In the genomic region with DNA sequence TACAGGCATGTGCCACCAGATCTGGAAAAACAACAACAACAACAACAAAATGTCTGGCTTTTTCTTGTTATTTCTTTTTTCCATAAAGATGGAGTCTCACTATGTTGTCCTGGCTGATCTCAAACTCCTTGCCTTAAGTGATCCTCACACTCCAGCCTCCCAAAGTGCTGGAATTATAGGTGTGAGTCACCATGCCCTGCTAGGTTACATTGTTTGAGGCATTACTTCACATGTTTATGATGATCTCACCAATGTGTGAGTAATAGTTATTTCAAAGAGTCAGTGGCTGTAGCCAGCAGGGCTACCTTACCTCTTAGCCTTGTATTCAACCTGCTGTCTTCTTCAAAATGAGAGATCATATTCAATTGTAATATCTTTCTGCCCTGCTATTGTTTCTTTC, we compare ENCODE assay signal across 25 cellular contexts.
DNase-seq lines count a peak whose midpoint lies in the region; ATAC-seq and TF ChIP-seq lines count a peak whose summit lies in the region.
"Had no signal": no experiment of that assay in that cellular context is flagged by ENCODE, and none has a peak within 500 bp of the region (broad histone marks: within the 10 kb centered on the region; RNA-seq: fewer than 3 reads in every experiment).

No MANE protein-coding gene starts in this region.

- no peaks in the 10 kb centered on the region for H3K4me1 Mint-ChIP-seq in Calu3 (ENCODE audit: low read depth, unreplicated experiment)
- H3K4me1 Mint-ChIP-seq: activated CD4-positive, alpha-beta T cell treated with anti-CD3 and anti-CD28 coated beads for 36 hours; activated naive CD4-positive, alpha-beta T cell treated with anti-CD3 and anti-CD28 coated beads, Interleukin-2, amount 50 U/mL, for 24 hours; CD4-positive, CD25-positive, alpha-beta regulatory T cell; central memory CD8-positive, alpha-beta T cell; H9; nephron; stimulated activated effector memory CD8-positive, alpha-beta T cell treated with anti-CD3 and anti-CD28 coated beads, Interleukin-12 subunit alpha, Interleukin-12 subunit beta, amount 100 ng/mL, for 72 hours had no signal

- H3K4me3 Mint-ChIP-seq in Calu3 (ENCODE audit: low read depth, unreplicated experiment) = no peak overlapping the region
- H3K4me3 Mint-ChIP-seq: activated CD4-positive, alpha-beta T cell treated with anti-CD3 and anti-CD28 coated beads for 36 hours; activated naive CD4-positive, alpha-beta T cell treated with anti-CD3 and anti-CD28 coated beads, Interleukin-2, amount 50 U/mL, for 24 hours; activated T-helper 1 cell treated with anti-CD3 and anti-CD28 coated beads, Interleukin-12 subunit alpha, Interleukin-12 subunit beta, Interleukin-2, Interleukin-4 antibody, amounts not matched to agents 30 ng/mL and 10 ng/mL and 1 ng/mL, durations not matched to agents 14 hours and 24 hours and 36 hours; CD4-positive, CD25-positive, alpha-beta regulatory T cell; central memory CD8-positive, alpha-beta T cell; H9; nephron; stimulated activated effector memory CD8-positive, alpha-beta T cell treated with anti-CD3 and anti-CD28 coated beads, Interleukin-12 subunit alpha, Interleukin-12 subunit beta, amount 100 ng/mL, for 72 hours had no signal

- peaks cover 7% of the 10 kb centered on the region for H3K9me3 Mint-ChIP-seq in Calu3 (ENCODE audit: low read depth, unreplicated experiment)
- H3K9me3 Mint-ChIP-seq: activated T-helper 1 cell treated with anti-CD3 and anti-CD28 coated beads, Interleukin-12 subunit alpha, Interleukin-12 subunit beta, Interleukin-2, Interleukin-4 antibody, amounts not matched to agents 30 ng/mL and 10 ng/mL and 1 ng/mL, durations not matched to agents 14 hours and 24 hours and 36 hours; H9; nephron had no signal

- no TSS peak for BruUV-seq in Calu3 (replicated peaks; lab: Mats Ljungman, UMichigan)

- no peak overlapping the region for H3K27ac Mint-ChIP-seq in Calu3 (ENCODE audit: unreplicated experiment)
- H3K27ac Mint-ChIP-seq: activated CD4-positive, alpha-beta T cell treated with anti-CD3 and anti-CD28 coated beads for 36 hours; activated naive CD4-positive, alpha-beta T cell treated with anti-CD3 and anti-CD28 coated beads, Interleukin-2, amount 50 U/mL, for 24 hours; activated T-helper 1 cell treated with anti-CD3 and anti-CD28 coated beads, Interleukin-12 subunit alpha, Interleukin-12 subunit beta, Interleukin-2, Interleukin-4 antibody, amounts not matched to agents 30 ng/mL and 10 ng/mL and 1 ng/mL, durations not matched to agents 14 hours and 24 hours and 36 hours; CD4-positive, CD25-positive, alpha-beta regulatory T cell; H9; nephron; stimulated activated effector memory CD8-positive, alpha-beta T cell treated with anti-CD3 and anti-CD28 coated beads, Interleukin-12 subunit alpha, Interleukin-12 subunit beta, amount 100 ng/mL, for 72 hours had no signal

- ATAC-seq in HG02885 (IDR thresholded peaks at IDR 0.05; ENCODE audit: poor library complexity, unreplicated experiment) = no peak
- ATAC-seq: activated CD4-positive, alpha-beta T cell treated with anti-CD3 and anti-CD28 coated beads for 36 hours; gastroesophageal sphincter; left cardiac atrium; stimulated activated effector memory CD8-positive, alpha-beta T cell treated with anti-CD3 and anti-CD28 coated beads, Interleukin-12 subunit alpha, Interleukin-12 subunit beta, amount 100 ng/mL, for 72 hours had no signal

- intact Hi-C loops in Calu3 (cut with micrococcal nuclease; ENCODE audit: unreplicated experiment) = no loop called here

- peak; percentile 3 for DNase-seq in Calu3
- DNase-seq in HEK293T (ENCODE audit: extremely low spot score) = peak; percentile 10
- DNase-seq in RWPE1 (ENCODE audit: low spot score) = peak; percentile 20
- peak; percentile 7 for DNase-seq in iris pigment epithelial cell (ENCODE audit: low read depth)
- DNase-seq in T-helper 2 cell = no peak
- DNase-seq in NCI-H1105 treated with DMSO at 0.1 percent for 48 hours (lab: John Stamatoyannopoulos, UW) = no peak
- DNase-seq: activated CD4-positive, alpha-beta T cell treated with anti-CD3 and anti-CD28 coated beads for 36 hours; aorta; CD4-positive, CD25-positive, alpha-beta regulatory T cell; DND-41; H9; IMR-90; left cardiac atrium; MM.1S; NCI-H2227 treated with DMSO at 0.1 percent for 48 hours; Peyer's patch; posterior cingulate gyrus; testis had no signal

- no peaks in the 10 kb centered on the region for H3K27me3 Mint-ChIP-seq in Calu3 (ENCODE audit: unreplicated experiment)
- H3K27me3 Mint-ChIP-seq: activated CD4-positive, alpha-beta T cell treated with anti-CD3 and anti-CD28 coated beads for 36 hours; activated naive CD4-positive, alpha-beta T cell treated with anti-CD3 and anti-CD28 coated beads, Interleukin-2, amount 50 U/mL, for 24 hours; CD4-positive, CD25-positive, alpha-beta regulatory T cell; central memory CD8-positive, alpha-beta T cell had no signal

- CTCF ChIA-PET in Calu3 (lab: Charles Lee) = no interaction called here
- CTCF ChIA-PET in HEK293T (lab: Yijun Ruan, JAX) = no interaction called here
- CTCF ChIA-PET in RWPE1 (lab: Yijun Ruan, JAX) = no interaction called here

- no peak for TF ChIP-seq CTCF in Calu3 (IDR thresholded peaks at IDR 0.05; ENCODE audit: unreplicated experiment)
- TF ChIP-seq CTCF in RWPE1 (conservative IDR thresholded peaks at IDR 0.05; ENCODE audit: low read depth) = no peak

- no peaks in the 10 kb centered on the region for H3K36me3 Mint-ChIP-seq in Calu3 (ENCODE audit: insufficient read depth, unreplicated experiment)
- H3K36me3 Mint-ChIP-seq: activated naive CD4-positive, alpha-beta T cell treated with anti-CD3 and anti-CD28 coated beads, Interleukin-2, amount 50 U/mL, for 24 hours; CD4-positive, CD25-positive, alpha-beta regulatory T cell; stimulated activated effector memory CD8-positive, alpha-beta T cell treated with anti-CD3 and anti-CD28 coated beads, Interleukin-12 subunit alpha, Interleukin-12 subunit beta, amount 100 ng/mL, for 72 hours had no signal

- no peak overlapping the region for H3K27ac ChIP-seq in RWPE1
- H3K27ac ChIP-seq: gastroesophageal sphincter, Peyer's patch, testis had no signal

- POLR2A ChIA-PET in HEK293T (lab: Yijun Ruan, JAX) = no interaction called here
- POLR2A ChIA-PET in RWPE1 (lab: Yijun Ruan, JAX; ENCODE audit: low non-redundant PET) = no interaction called here

TF ChIP-seq in HEK293T, 16 proteins besides CTCF, POLR2A, EP300 and RAD21:
- TF ChIP-seq ARNT (IDR thresholded peaks at IDR 0.05) (no peak), HDGF (IDR thresholded peaks at IDR 0.05; ENCODE audit: borderline replicate concordance) (no peak), FOXA1 (IDR thresholded peaks at IDR 0.05) (no peak), SP1 (IDR thresholded peaks at IDR 0.05) (no peak), FOXK2 (IDR thresholded peaks at IDR 0.05) (no peak), L3MBTL2 (conservative IDR thresholded peaks at IDR 0.05) (no peak), ZNF384 (IDR thresholded peaks at IDR 0.05) (no peak), ELF4 (IDR thresholded peaks at IDR 0.05) (no peak), SUZ12 (IDR thresholded peaks at IDR 0.05) (no peak), LEF1 (IDR thresholded peaks at IDR 0.05; ENCODE audit: borderline replicate concordance) (no peak), FOXM1 (IDR thresholded peaks at IDR 0.05; ENCODE audit: borderline replicate concordance) (no peak), BHLHE40 (IDR thresholded peaks at IDR 0.05; ENCODE audit: borderline replicate concordance) (no peak), TARDBP (IDR thresholded peaks at IDR 0.05) (no peak), CTBP1 (IDR thresholded peaks at IDR 0.05; ENCODE audit: borderline replicate concordance) (no peak)
- TF ChIP-seq, protein P1, sequence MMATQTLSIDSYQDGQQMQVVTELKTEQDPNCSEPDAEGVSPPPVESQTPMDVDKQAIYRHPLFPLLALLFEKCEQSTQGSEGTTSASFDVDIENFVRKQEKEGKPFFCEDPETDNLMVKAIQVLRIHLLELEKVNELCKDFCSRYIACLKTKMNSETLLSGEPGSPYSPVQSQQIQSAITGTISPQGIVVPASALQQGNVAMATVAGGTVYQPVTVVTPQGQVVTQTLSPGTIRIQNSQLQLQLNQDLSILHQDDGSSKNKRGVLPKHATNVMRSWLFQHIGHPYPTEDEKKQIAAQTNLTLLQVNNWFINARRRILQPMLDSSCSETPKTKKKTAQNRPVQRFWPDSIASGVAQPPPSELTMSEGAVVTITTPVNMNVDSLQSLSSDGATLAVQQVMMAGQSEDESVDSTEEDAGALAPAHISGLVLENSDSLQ (IDR thresholded peaks at IDR 0.05) = no peak

Comparison
In these comparisons a context has a peak if more than half of its experiments do, and no peak if none do; other contexts are left out.
1. DNase-seq: peak in Calu3 (single experiment), HEK293T (single experiment), RWPE1 (single experiment) and iris pigment epithelial cell (single experiment); none in T-helper 2 cell (0 of 5) and NCI-H1105 treated with DMSO at 0.1 percent for 48 hours (single experiment).